In the genomic region with DNA sequence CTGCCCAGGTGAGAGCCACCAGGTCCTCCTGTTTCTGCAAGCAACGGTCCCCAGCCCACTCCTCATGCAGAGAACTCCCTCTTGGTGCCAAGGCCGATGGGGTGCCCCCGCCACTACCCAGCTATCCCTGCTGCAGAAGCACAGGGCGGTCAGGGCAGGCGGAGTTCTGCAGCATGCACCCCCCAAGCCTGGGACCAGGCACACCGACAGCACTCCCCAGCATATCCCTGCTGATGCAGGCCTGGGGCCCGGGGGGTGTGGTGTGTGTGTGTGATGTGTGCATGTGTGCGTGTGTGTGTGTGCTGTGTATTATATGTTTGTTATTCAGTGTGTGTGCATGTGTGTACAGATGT, we compare ENCODE assay signal across 25 cellular contexts. TPM values are rescaled to one million over a fixed set of nuclear protein-coding genes. Genes with fewer than 3 reads are reported as not detected.
"Had no signal": no experiment of that assay in that cellular context is flagged by ENCODE, and none has a peak within 500 bp of the region (broad histone marks: within the 10 kb centered on the region; RNA-seq: fewer than 3 reads in every experiment).

No MANE protein-coding gene starts in this region.

- H3K36me3 ChIP-seq: SJSA1 had no signal

- H3K27ac ChIP-seq: SJSA1, SK-N-MC had no signal

- H3K4me3 ChIP-seq: SJSA1, SK-N-MC had no signal

- DNase-seq: IMR-90, Karpas-422, KG1, MM.1S, NCI-H1048, NCI-H1105, NCI-H1417, NCI-H1436 treated with DMSO at 0.1 percent for 48 hours, NCI-H1694, NCI-H187 treated with DMSO at 0.1 percent for 48 hours, NCI-H2081, NCI-H2107, NCI-H2227 treated with DMSO at 0.1 percent for 48 hours, NCI-H524, NCI-H526 treated with DMSO at 0.1 percent for 48 hours, NCI-H748 treated with DMSO at 0.1 percent for 48 hours, Right ventricle myocardium superior, RPMI8226, SIG-M5 had no signal

- FAIRE-seq: RCC 7860 had no signal

- H3K27me3 ChIP-seq: SJSA1 had no signal

- H3K4me1 ChIP-seq: SJSA1 had no signal

RNA-seq across cellular contexts. Expression of gene FZD10, which starts 27.7 kb away (rescaled TPM):
- total RNA-seq: HT-29, IMR-90, M059J, NCI-H460, Right ventricle myocardium superior, SJSA1 had no signal
- polyA plus RNA-seq: IMR-90 had no signal
